8 cellular contexts compared by ENCODE assay signal in genomic region chr15:69478259-69478687, GRCh38.
DNase-seq lines count a peak whose midpoint lies in the region; TF ChIP-seq lines count a peak whose summit lies in the region.

No MANE protein-coding gene starts in this region.

- peak; percentile 84 for TF ChIP-seq CTCF in LNCaP clone FGC (IDR thresholded peaks at IDR 0.05; ENCODE audit: control insufficient read depth, extremely low read depth, insufficient read depth)

- no peak overlapping the region for H3K4me3 ChIP-seq in LNCaP clone FGC (ENCODE audit: low read depth, low read length)

- peak; percentile 59 for DNase-seq in DMS53 treated with DMSO at 0.1 percent for 48 hours (lab: John Stamatoyannopoulos, UW; ENCODE audit: unreplicated experiment)
- no peak for DNase-seq in LNCaP clone FGC (ENCODE audit: low read depth)
- peak; percentile 70 for DNase-seq in RPMI8226
- DNase-seq in astrocyte of the hippocampus (ENCODE audit: low read depth, low spot score) = peak; percentile 84
- DNase-seq in inferior parietal cortex (ENCODE audit: extremely low spot score) = peak; percentile 65
- DNase-seq in stimulated activated CD4-positive, alpha-beta T cell treated with anti-CD3 and anti-CD28 coated beads, Interleukin-2, amount 100 ng/mL, for 4 hours (ENCODE audit: low read depth) = peak; percentile 29
- no peak for DNase-seq in HCEC 1CT
- no peak for DNase-seq in dedifferentiated amniotic fluid mesenchymal stem cell (ENCODE audit: extremely low spot score)

Comparison
In these comparisons a context has a peak if more than half of its experiments do, and no peak if none do; other contexts are left out.
1. DNase-seq: peak in DMS53 treated with DMSO at 0.1 percent for 48 hours (single experiment), RPMI8226 (single experiment), astrocyte of the hippocampus (single experiment), inferior parietal cortex (single experiment) and stimulated activated CD4-positive, alpha-beta T cell treated with anti-CD3 and anti-CD28 coated beads, Interleukin-2, amount 100 ng/mL, for 4 hours (single experiment); none in LNCaP clone FGC (single experiment), HCEC 1CT (single experiment) and dedifferentiated amniotic fluid mesenchymal stem cell (single experiment).